ENCODE assay signal across 8 cellular contexts in the genomic region with DNA sequence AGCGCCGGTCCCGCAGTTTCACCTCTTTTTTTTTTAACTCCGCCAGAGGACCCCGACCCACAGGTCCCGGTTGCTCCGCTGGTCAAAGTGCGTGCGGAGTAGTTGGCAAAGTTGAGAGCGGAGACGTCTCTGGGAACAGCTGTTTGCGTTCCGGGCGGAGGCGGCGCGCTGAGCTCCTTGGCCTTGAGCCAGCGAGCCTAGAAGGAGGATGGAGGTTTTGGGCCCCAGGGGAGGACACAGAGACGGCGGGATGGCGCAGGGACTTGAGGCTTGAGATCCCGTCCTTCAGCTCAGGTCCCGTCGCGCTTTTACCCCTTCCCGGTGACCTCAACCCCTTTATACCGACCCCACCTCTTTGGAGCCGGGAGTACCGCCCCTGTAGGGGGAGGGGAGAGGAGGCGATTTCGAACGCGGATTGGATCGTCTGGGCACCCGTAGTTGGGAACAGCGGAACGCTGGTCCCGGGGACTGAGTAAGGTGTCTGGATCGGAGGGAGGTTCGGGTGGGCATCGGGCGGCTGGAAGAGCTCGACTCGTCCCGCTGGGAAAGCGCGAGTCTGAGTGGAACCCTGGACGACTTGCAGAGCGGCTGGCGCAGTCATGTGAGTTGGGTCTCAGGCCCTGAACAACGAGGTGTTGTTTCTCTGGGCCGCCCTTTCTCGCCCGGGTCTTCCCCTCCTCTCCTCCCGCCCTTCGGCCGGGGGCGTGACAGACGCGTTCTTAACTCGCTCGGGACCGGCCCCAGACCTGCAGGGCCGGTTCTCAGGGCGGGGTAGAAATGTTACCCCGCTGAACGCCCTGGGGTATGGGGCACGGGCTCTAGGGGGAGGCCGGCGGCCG. TPM values are rescaled to one million over a fixed set of nuclear protein-coding genes. Genes with fewer than 3 reads are reported as not detected.
DNase-seq lines count a peak whose midpoint lies in the region; ATAC-seq and TF ChIP-seq lines count a peak whose summit lies in the region.

Gene WBP4 (plus strand): TSS at position 435 of the 839 bp plus-strand sequence. CDS start 165 bp downstream, at position 600.

- H3K27ac ChIP-seq in esophagus muscularis mucosa (replicated peaks in 1 of 4), result peak within 1 kb of the TSS; percentile 95 to 99 (median 99)

- peak; percentile 65 for TF ChIP-seq POLR2A in esophagus muscularis mucosa (IDR thresholded peaks at IDR 0.05; ENCODE audit: low read depth)

- intact Hi-C loops in esophagus muscularis mucosa (cut with DNase I), result loop anchor here (5.0 to 10.0 kb wide), 3 partner anchors 139 to 984 kb away; partner anchors contain the start of genes DGKH and MRPS31

- H3K36me3 Mint-ChIP-seq in activated T-cell treated with anti-CD3 and anti-CD28 coated beads, Interleukin-2, amount 50 U/mL, for 4 hours (ENCODE audit: insufficient read depth), result peaks cover 12% of the 10 kb centered on the region

- TF ChIP-seq CTCF in esophagus muscularis mucosa (IDR thresholded peaks at IDR 0.05), result peak in 1 of 3 experiments; percentile 31

- peaks cover 0 to 13% (median 5%) of the 10 kb centered on the region in 4 donors for H3K36me3 ChIP-seq in esophagus muscularis mucosa

- peaks cover 51% of the 10 kb centered on the region for H3K4me1 Mint-ChIP-seq in activated T-cell treated with anti-CD3 and anti-CD28 coated beads, Interleukin-2, amount 50 U/mL, for 4 hours (ENCODE audit: low read depth)

- H3K4me1 ChIP-seq in esophagus muscularis mucosa, result peaks cover 54 to 73% (median 69%) of the 10 kb centered on the region in 4 donors

- peak within 1 kb of the TSS; percentile 96 for H3K4me3 Mint-ChIP-seq in activated T-cell treated with anti-CD3 and anti-CD28 coated beads, Interleukin-2, amount 50 U/mL, for 4 hours

- DNase-seq in DMS79 (lab: John Stamatoyannopoulos, UW), result peak; percentile 79
- peak; percentile 91 for DNase-seq in Jurkat, Clone E6-1 (ENCODE audit: low read depth, low spot score)
- DNase-seq in activated T-cell treated with anti-CD3 and anti-CD28 coated beads, Interleukin-2, amount 50 U/mL, for 4 hours, result peak; percentile 84
- DNase-seq in esophagus muscularis mucosa (ENCODE audit: extremely low spot score), result peak; percentile 98
- DNase-seq in myocyte (ENCODE audit: low read depth), result peak; percentile 97
- DNase-seq in stimulated activated CD8-positive, alpha-beta memory T cell treated with anti-CD3 and anti-CD28 coated beads, Interleukin-7, amount 100 ng/mL, for 4 hours (ENCODE audit: low read depth in 2 of 2), result peak; percentile 76 to 79

- no peaks in the 10 kb centered on the region for H3K9me3 Mint-ChIP-seq in activated T-cell treated with anti-CD3 and anti-CD28 coated beads, Interleukin-2, amount 50 U/mL, for 4 hours

- TF ChIP-seq EP300 in esophagus muscularis mucosa (IDR thresholded peaks at IDR 0.05), result no peak

- no peaks in the 10 kb centered on the region for H3K9me3 ChIP-seq in esophagus muscularis mucosa

- peaks cover 2% of the 10 kb centered on the region for H3K27me3 Mint-ChIP-seq in activated T-cell treated with anti-CD3 and anti-CD28 coated beads, Interleukin-2, amount 50 U/mL, for 4 hours (ENCODE audit: low read depth)

- H3K27me3 ChIP-seq in esophagus muscularis mucosa, result no peaks in the 10 kb centered on the region

- ATAC-seq in GM21619 (IDR thresholded peaks at IDR 0.05; ENCODE audit: unreplicated experiment), result peak; percentile 57
- ATAC-seq in activated T-cell treated with anti-CD3 and anti-CD28 coated beads, Interleukin-2, amount 50 U/mL, for 4 hours, result peak; percentile 70 to 71

- under 1% methylated on average over 57 of the region's 71 CpGs for WGBS in esophagus muscularis mucosa

- H3K4me3 ChIP-seq in Jurkat, Clone E6-1 (ENCODE audit: low read length), result peak within 1 kb of the TSS; percentile 81
- H3K4me3 ChIP-seq in esophagus muscularis mucosa, result peak within 1 kb of the TSS; percentile 77 to 89 (median 82)

TF ChIP-seq in PFSK-1, 5 proteins besides CTCF, POLR2A, EP300 and RAD21:
- TF ChIP-seq TAF1 (IDR thresholded peaks at IDR 0.05; ENCODE audit: borderline replicate concordance, insufficient read depth, low read length) (no peak), REST (IDR thresholded peaks at IDR 0.05; ENCODE audit: insufficient read depth in 1 of 2, low read depth in 2 of 2, low read length in 2 of 2) (peak in 1 of 2 experiments; percentile 19; a peak in 1 of 4 replicates), SIN3A (IDR thresholded peaks at IDR 0.05; ENCODE audit: borderline replicate concordance, insufficient read depth, low read length) (peak; percentile 39; the same call in 1 of the 2 replicates), POLR2AphosphoS5 (IDR thresholded peaks at IDR 0.05; ENCODE audit: low read depth, low read length) (peak; percentile 68), FOXP2 (optimal IDR thresholded peaks at IDR 0.05; ENCODE audit: borderline replicate concordance, extremely low read depth, extremely low read length, insufficient read depth) (peak; percentile 67)

RNA-seq across cellular contexts. Expression of gene WBP4, which starts in this region (rescaled TPM):
- polyA plus RNA-seq in Jurkat, Clone E6-1 (2012; ENCODE audit: insufficient read depth, insufficient read length), result 16.8 TPM
- polyA plus RNA-seq in PFSK-1 (2012; ENCODE audit: insufficient read length, low read depth), result 6.0 TPM
- 10 to 100 TPM in 2 of 3 donors, 1 to 10 TPM in 1; 8.5 to 17.5 (median 13.9) TPM for total RNA-seq in activated T-cell treated with anti-CD3 and anti-CD28 coated beads, Interleukin-2, amount 50 U/mL, for 4 hours
- total RNA-seq in esophagus muscularis mucosa (10 to 100 TPM; 15.3 to 23.2 (median 18.5) TPM), myocyte (9.9 and 12.1 TPM in 2 replicates)
- polyA plus RNA-seq in myocyte (2012), result 6.3 TPM

Comparison
In these comparisons a context has a peak if more than half of its experiments do, and no peak if none do; other contexts are left out.
1. Peak in every context shown above with its lines: DNase-seq, ATAC-seq, H3K4me3 ChIP-seq and H3K27ac ChIP-seq.